Comparison of ENCODE assay signal across 8 cellular contexts in genomic region chr17:57916925-57917858, GRCh38. TPM values are rescaled to one million over a fixed set of nuclear protein-coding genes. Genes with fewer than 3 reads are reported as not detected.
A peak's percentile ranks its signal among the peaks of the same experiment; 100 is the strongest.
DNase-seq lines count a peak whose midpoint lies in the region; ATAC-seq, FAIRE-seq and TF ChIP-seq lines count a peak whose summit lies in the region.

No MANE protein-coding gene starts in this region.

- no peaks in the 10 kb centered on the region for H3K36me3 Mint-ChIP-seq in naive thymus-derived CD8-positive, alpha-beta T cell
- peaks cover 2% of the 10 kb centered on the region for H3K36me3 Mint-ChIP-seq in osteocyte (ENCODE audit: unreplicated experiment)

- POLR2A ChIA-PET in naive thymus-derived CD8-positive, alpha-beta T cell (lab: Charles Lee), result no interaction called here

- H3K27me3 Mint-ChIP-seq in naive thymus-derived CD8-positive, alpha-beta T cell, result peaks cover 0 to 3% (median 3%) of the 10 kb centered on the region in 5 donors
- H3K27me3 Mint-ChIP-seq in osteocyte (ENCODE audit: unreplicated experiment), result no peaks in the 10 kb centered on the region

- peak; percentile 33 to 65 for ATAC-seq in naive thymus-derived CD8-positive, alpha-beta T cell
- no peak for ATAC-seq in GM18502 (IDR thresholded peaks at IDR 0.05; ENCODE audit: poor library complexity, unreplicated experiment)

- DNase-seq in NCI-H345 treated with DMSO at 0.1 percent for 48 hours (lab: John Stamatoyannopoulos, UW; ENCODE audit: unreplicated experiment), result peak; percentile 46
- peak; percentile 4 for DNase-seq in central memory CD4-positive, alpha-beta T cell
- DNase-seq in naive thymus-derived CD8-positive, alpha-beta T cell, result peak in 6 of 10 donors; percentile 10 to 40 (median 24)
- DNase-seq in osteocyte (ENCODE audit: extremely low spot score, unreplicated experiment), result no peak
- no peak for DNase-seq in GM12891 (ENCODE audit: insufficient read length, low spot score)
- DNase-seq in ecto neural progenitor cell (ENCODE audit: low spot score), result no peak

- peak overlapping the region in 1 of 10 donors; percentile 17 for H3K27ac Mint-ChIP-seq in naive thymus-derived CD8-positive, alpha-beta T cell
- no peak overlapping the region for H3K27ac Mint-ChIP-seq in osteocyte (ENCODE audit: unreplicated experiment)

- no peaks in the 10 kb centered on the region for H3K4me1 Mint-ChIP-seq in naive thymus-derived CD8-positive, alpha-beta T cell
- peaks cover 65% of the 10 kb centered on the region for H3K4me1 Mint-ChIP-seq in osteocyte (ENCODE audit: unreplicated experiment)

- no peak overlapping the region for H3K4me3 Mint-ChIP-seq in naive thymus-derived CD8-positive, alpha-beta T cell
- no peak overlapping the region for H3K4me3 Mint-ChIP-seq in osteocyte (ENCODE audit: unreplicated experiment)

- no peak for FAIRE-seq in GM12891 (lab: Jason Lieb, UNC)

- TF ChIP-seq CTCF in GM12873 (IDR thresholded peaks at IDR 0.05; ENCODE audit: insufficient read depth, low read depth, low read length, missing control alignments) (peak; percentile 45), osteocyte (IDR thresholded peaks at IDR 0.05) (no peak)

- no peaks in the 10 kb centered on the region for H3K9me3 Mint-ChIP-seq in naive thymus-derived CD8-positive, alpha-beta T cell
- no peaks in the 10 kb centered on the region for H3K9me3 Mint-ChIP-seq in osteocyte (ENCODE audit: unreplicated experiment)

- no peak for TF ChIP-seq POLR2A in GM12891 (IDR thresholded peaks at IDR 0.05; ENCODE audit: low read depth, low read length)

TF ChIP-seq in GM12891, 5 proteins besides CTCF, POLR2A, EP300 and RAD21:
- TF ChIP-seq TAF1 (IDR thresholded peaks at IDR 0.05; ENCODE audit: low read depth, low read length), result no peak
- TF ChIP-seq SPI1 (IDR thresholded peaks at IDR 0.05; ENCODE audit: low read depth, low read length), result no peak
- TF ChIP-seq POU2F2 (IDR thresholded peaks at IDR 0.05; ENCODE audit: low read depth, low read length), result no peak
- TF ChIP-seq POLR2AphosphoS5 (IDR thresholded peaks at IDR 0.05; ENCODE audit: low read depth, low read length), result no peak
- TF ChIP-seq PAX5 (IDR thresholded peaks at IDR 0.05; ENCODE audit: insufficient read depth, low read length, severe bottlenecking), result no peak

RNA-seq across cellular contexts. Expression of gene CUEDC1, which starts 38.0 kb away (rescaled TPM):
- under 1 TPM in 1 of 2 experiments, not detected in 1; 0.55 TPM for total RNA-seq in naive thymus-derived CD8-positive, alpha-beta T cell
- not detected for polyA plus RNA-seq in naive thymus-derived CD8-positive, alpha-beta T cell
- total RNA-seq in osteocyte, result 34.7 and 38.4 TPM in 2 replicates
- 0.78 TPM for polyA plus RNA-seq in GM12891 (2012; ENCODE audit: low read depth, missing spikeins)

Comparison
In these comparisons a context has a peak if more than half of its experiments do, and no peak if none do; other contexts are left out.
1. DNase-seq: peak in NCI-H345 treated with DMSO at 0.1 percent for 48 hours (single experiment), central memory CD4-positive, alpha-beta T cell (single experiment) and naive thymus-derived CD8-positive, alpha-beta T cell (6 of 10); none in osteocyte (single experiment), GM12891 (single experiment) and ecto neural progenitor cell (single experiment).
2. RNA of gene CUEDC1, which starts 38.0 kb away (total RNA-seq): 34.7 to 38.4 TPM in osteocyte; 0.55 TPM in naive thymus-derived CD8-positive, alpha-beta T cell; every median in the first group is over 10 times any median in the second.